In genomic region chr6:73631849-73632248, GRCh38 we compare ENCODE assay signal across 27 cellular contexts. TPM values are rescaled to one million over a fixed set of nuclear protein-coding genes. Genes with fewer than 3 reads are reported as not detected.
A peak's percentile ranks its signal among the peaks of the same experiment; 100 is the strongest.
DNase-seq lines count a peak whose midpoint lies in the region; ATAC-seq, FAIRE-seq and TF ChIP-seq lines count a peak whose summit lies in the region.
"Had no signal": no experiment of that assay in that cellular context is flagged by ENCODE, and none has a peak within 500 bp of the region (broad histone marks: within the 10 kb centered on the region; RNA-seq: fewer than 3 reads in every experiment).

No MANE protein-coding gene starts in this region.

- H2AFZ ChIP-seq in mesenchymal stem cell (ENCODE audit: low read depth, low read length): no peak overlapping the region

- H2BK15ac ChIP-seq in mesenchymal stem cell (ENCODE audit: low read depth, poor library complexity, severe bottlenecking): no peak overlapping the region

- no peak overlapping the region for H3K4ac ChIP-seq in mesenchymal stem cell (ENCODE audit: low read depth in 1 of 2, low read length in 2 of 2)

- H4K8ac ChIP-seq in mesenchymal stem cell (ENCODE audit: low read length): no peak overlapping the region

- TF ChIP-seq CTCF in cardiac fibroblast (IDR thresholded peaks at IDR 0.05; ENCODE audit: low read depth, low read length): no peak

- H2BK5ac ChIP-seq in mesenchymal stem cell (ENCODE audit: low read depth, low read length, poor library complexity, severe bottlenecking): no peak overlapping the region

- no peak overlapping the region for H3K4me2 ChIP-seq in mesenchymal stem cell (ENCODE audit: low read length, poor library complexity, severe bottlenecking)
- H3K4me2 ChIP-seq: KMS-11 had no signal

- H3K23ac ChIP-seq in mesenchymal stem cell (ENCODE audit: low read length in 2 of 2): no peak overlapping the region

- no peak overlapping the region for H3K27ac Mint-ChIP-seq in T-helper 2 cell treated with Interferon-gamma antibody and Interleukin-4, amounts not matched to agents 5 μg/mL and 100 μg/mL, for 36 hours
- H3K27ac Mint-ChIP-seq: activated naive CD8-positive, alpha-beta T cell treated with anti-CD3 and anti-CD28 coated beads for 36 hours; natural killer cell treated with Interleukin-12 subunit alpha and Interleukin-12 subunit beta and Interleukin-15 and Interleukin-18, amount 100 ng/mL, for 72 hours had no signal

- WGBS in mesenchymal stem cell: 82% methylated on average over 5 of the region's 5 CpGs

- H3K79me1 ChIP-seq in mesenchymal stem cell (replicated peaks; ENCODE audit: low read length, poor library complexity, severe bottlenecking): peaks cover 1% of the 10 kb centered on the region

- no peak overlapping the region for H3K4me3 ChIP-seq in cardiac fibroblast (replicated peaks in 1 of 2; ENCODE audit: low read depth in 2 of 2, low read length in 2 of 2)
- H3K4me3 ChIP-seq in mesenchymal stem cell (ENCODE audit: insufficient read depth in 1 of 2, low read depth in 1 of 2, low read length in 2 of 2): no peak overlapping the region
- H3K4me3 ChIP-seq: left ventricle myocardium inferior, ovary, right atrium auricular region, testis had no signal

- no peak overlapping the region for H2BK12ac ChIP-seq in mesenchymal stem cell (ENCODE audit: low read length in 2 of 2)

- H3K4me3 Mint-ChIP-seq in T-helper 2 cell treated with Interferon-gamma antibody and Interleukin-4, amounts not matched to agents 5 μg/mL and 100 μg/mL, for 36 hours: no peak overlapping the region
- H3K4me3 Mint-ChIP-seq: activated naive CD8-positive, alpha-beta T cell treated with anti-CD3 and anti-CD28 coated beads for 36 hours; natural killer cell treated with Interleukin-12 subunit alpha and Interleukin-12 subunit beta and Interleukin-15 and Interleukin-18, amount 100 ng/mL, for 72 hours had no signal

- peaks cover 1% of the 10 kb centered on the region for H3K4me1 Mint-ChIP-seq in T-helper 2 cell treated with Interferon-gamma antibody and Interleukin-4, amounts not matched to agents 5 μg/mL and 100 μg/mL, for 36 hours (ENCODE audit: low read depth)
- H3K4me1 Mint-ChIP-seq: activated naive CD8-positive, alpha-beta T cell treated with anti-CD3 and anti-CD28 coated beads for 36 hours had no signal

- no peaks in the 10 kb centered on the region for H3K4me1 ChIP-seq in mesenchymal stem cell (ENCODE audit: control insufficient read depth, insufficient read depth, low read depth, low read length)
- H3K4me1 ChIP-seq: left ventricle myocardium inferior, right atrium auricular region, testis had no signal

- H3K27me3 ChIP-seq in mesenchymal stem cell (ENCODE audit: control insufficient read depth in 1 of 2, insufficient read depth in 1 of 2, low read length in 2 of 2): no peaks in the 10 kb centered on the region
- H3K27me3 ChIP-seq: ovary, right atrium auricular region, testis had no signal

- ATAC-seq in HG02678 (IDR thresholded peaks at IDR 0.05; ENCODE audit: unreplicated experiment): no peak
- ATAC-seq in GM18858 (IDR thresholded peaks at IDR 0.05; ENCODE audit: unreplicated experiment): no peak
- ATAC-seq: natural killer cell treated with Interleukin-12 subunit alpha and Interleukin-12 subunit beta and Interleukin-15 and Interleukin-18, amount 100 ng/mL, for 72 hours had no signal

- H3K27me3 Mint-ChIP-seq in T-helper 2 cell treated with Interferon-gamma antibody and Interleukin-4, amounts not matched to agents 5 μg/mL and 100 μg/mL, for 36 hours (ENCODE audit: low read depth): no peaks in the 10 kb centered on the region
- H3K27me3 Mint-ChIP-seq: activated naive CD8-positive, alpha-beta T cell treated with anti-CD3 and anti-CD28 coated beads for 36 hours; natural killer cell treated with Interleukin-12 subunit alpha and Interleukin-12 subunit beta and Interleukin-15 and Interleukin-18, amount 100 ng/mL, for 72 hours had no signal

- no peak overlapping the region for H3K14ac ChIP-seq in mesenchymal stem cell (ENCODE audit: low read length in 2 of 2)

- H4K91ac ChIP-seq in mesenchymal stem cell (ENCODE audit: low read length): no peak overlapping the region

- no peak overlapping the region for H2BK120ac ChIP-seq in mesenchymal stem cell (ENCODE audit: low read depth, low read length)

- H3K18ac ChIP-seq in mesenchymal stem cell (ENCODE audit: low read depth in 1 of 2, low read length in 2 of 2): no peak overlapping the region

- no peak overlapping the region for H3K27ac ChIP-seq in mesenchymal stem cell (ENCODE audit: low read length, poor library complexity, severe bottlenecking)
- H3K27ac ChIP-seq: KMS-11, left ventricle myocardium inferior, ovary, right atrium auricular region, testis had no signal

- DNase-seq in Daoy (ENCODE audit: low read depth): peak; percentile 8
- peak; percentile 60 for DNase-seq in M059J (ENCODE audit: low read depth)
- DNase-seq in cardiac fibroblast (ENCODE audit: low read depth in 2 of 2): peak; percentile 24 to 26
- peak; percentile 16 for DNase-seq in mesenchymal stem cell
- DNase-seq in urothelium cell line (ENCODE audit: low spot score): no peak
- no peak for DNase-seq in T-helper 2 cell treated with Interferon-gamma antibody and Interleukin-4, amounts not matched to agents 5 μg/mL and 100 μg/mL, for 36 hours (ENCODE audit: low spot score)
- DNase-seq: activated CD4-positive, alpha-beta T cell treated with anti-CD3 and anti-CD28 coated beads, Interleukin-2, amount 50 U/mL, for 48 hours; activated CD8-positive, alpha-beta memory T cell treated with anti-CD3 and anti-CD28 coated beads, Interleukin-2, amount 50 U/mL, for 4 hours; activated naive CD8-positive, alpha-beta T cell treated with anti-CD3 and anti-CD28 coated beads for 36 hours; effector CD4-positive, alpha-beta T cell; erythroblast; hypothalamus; left ventricle myocardium inferior; midbrain; NCI-H187 treated with DMSO at 0.1 percent for 48 hours; NCI-H748 treated with DMSO at 0.1 percent for 48 hours; ovary; Right ventricle myocardium superior; stimulated activated CD4-positive, alpha-beta T cell treated with anti-CD3 and anti-CD28 coated beads, Interleukin-4, amount 100 ng/mL, for 4 hours; stimulated activated naive CD4-positive, alpha-beta T cell treated with Interleukin-2 at 50 U/mL for 16 hours; testis had no signal

- H3K9me3 Mint-ChIP-seq in T-helper 2 cell treated with Interferon-gamma antibody and Interleukin-4, amounts not matched to agents 5 μg/mL and 100 μg/mL, for 36 hours: no peaks in the 10 kb centered on the region
- H3K9me3 Mint-ChIP-seq: activated naive CD8-positive, alpha-beta T cell treated with anti-CD3 and anti-CD28 coated beads for 36 hours; natural killer cell treated with Interleukin-12 subunit alpha and Interleukin-12 subunit beta and Interleukin-15 and Interleukin-18, amount 100 ng/mL, for 72 hours had no signal

- FAIRE-seq in urothelium cell line (lab: Jason Lieb, UNC): no peak
- FAIRE-seq: HTR-8/SVneo had no signal

- H3K36me3 ChIP-seq in mesenchymal stem cell (ENCODE audit: control insufficient read depth in 1 of 2, insufficient read depth in 2 of 2, low read depth in 1 of 2, low read length in 2 of 2): peaks cover 18 to 82% of the 10 kb centered on the region in 2 experiments
- H3K36me3 ChIP-seq: ovary had no signal

- H3K9ac ChIP-seq in mesenchymal stem cell (ENCODE audit: low read length): no peak overlapping the region
- H3K9ac ChIP-seq: KMS-11 had no signal

- no peak overlapping the region for H2AK5ac ChIP-seq in mesenchymal stem cell (ENCODE audit: low read length, severe bottlenecking)

- peaks cover 17% of the 10 kb centered on the region for H3K36me3 Mint-ChIP-seq in T-helper 2 cell treated with Interferon-gamma antibody and Interleukin-4, amounts not matched to agents 5 μg/mL and 100 μg/mL, for 36 hours (ENCODE audit: low read depth)

- H3K9me3 ChIP-seq in mesenchymal stem cell (ENCODE audit: control insufficient read depth, low read length): no peaks in the 10 kb centered on the region
- H3K9me3 ChIP-seq: left ventricle myocardium inferior, ovary, right atrium auricular region, testis had no signal

RNA-seq across cellular contexts. Expression of gene SLC17A5, which starts 21.9 kb away (rescaled TPM):
- 4.8 and 5.0 TPM in 2 replicates for total RNA-seq in Daoy (2014; rRNA removed; shearing (Covaris generic))
- 13.2 and 16.4 TPM in 2 replicates for total RNA-seq in M059J (2014; rRNA removed; shearing (Covaris generic))
- polyA plus RNA-seq in mesenchymal stem cell (2013, experiment 1 of 2): 66.7 TPM
- 69.0 TPM for polyA plus RNA-seq in mesenchymal stem cell (2013, experiment 2 of 2)

Comparison
In these comparisons a context has a peak if more than half of its experiments do, and no peak if none do; other contexts are left out.
1. DNase-seq: peak in Daoy (single experiment), M059J (single experiment), cardiac fibroblast (2 of 2) and mesenchymal stem cell (single experiment); none in urothelium cell line (single experiment) and T-helper 2 cell treated with Interferon-gamma antibody and Interleukin-4, amounts not matched to agents 5 μg/mL and 100 μg/mL, for 36 hours (single experiment).